In genomic region chr12:89180496-89180895, GRCh38 we compare ENCODE assay signal across 24 cellular contexts.
DNase-seq lines count a peak whose midpoint lies in the region; ATAC-seq, FAIRE-seq and TF ChIP-seq lines count a peak whose summit lies in the region.
"Had no signal": no experiment of that assay in that cellular context is flagged by ENCODE, and none has a peak within 500 bp of the region (broad histone marks: within the 10 kb centered on the region; RNA-seq: fewer than 3 reads in every experiment).

No MANE protein-coding gene starts in this region.

- TF ChIP-seq CTCF in A549 (IDR thresholded peaks at IDR 0.05) (no peak), RWPE2 (IDR thresholded peaks at IDR 0.05; ENCODE audit: poor library complexity, severe bottlenecking) (no peak), esophagus muscularis mucosa (IDR thresholded peaks at IDR 0.05) (no peak)

- peaks cover 61% of the 10 kb centered on the region for H3K4me1 ChIP-seq in A549
- H3K4me1 ChIP-seq in RWPE2 (ENCODE audit: insufficient read depth, poor library complexity, severe bottlenecking): peaks cover 53% of the 10 kb centered on the region
- peaks cover 14 to 26% (median 20%) of the 10 kb centered on the region in 4 donors for H3K4me1 ChIP-seq in esophagus muscularis mucosa
- H3K4me1 ChIP-seq: Caco-2, pancreas had no signal

- TF ChIP-seq EP300 in A549 (IDR thresholded peaks at IDR 0.05): no peak
- TF ChIP-seq EP300 in esophagus muscularis mucosa (IDR thresholded peaks at IDR 0.05): no peak

- H3K36me3 ChIP-seq in RWPE2 (ENCODE audit: low read depth): no peaks in the 10 kb centered on the region
- H3K36me3 ChIP-seq in esophagus muscularis mucosa: no peaks in the 10 kb centered on the region
- H3K36me3 ChIP-seq: pancreas, upper lobe of right lung had no signal

- DNase-seq in activated CD4-positive, CD25-positive, alpha-beta regulatory T cell (lab: John Stamatoyannopoulos, UW): no peak
- DNase-seq in A549 (ENCODE audit: low read depth in 1 of 2, low spot score in 1 of 2): no peak
- DNase-seq in RWPE2 (ENCODE audit: low spot score): no peak
- no peak for DNase-seq in esophagus muscularis mucosa (ENCODE audit: extremely low spot score)
- no peak for DNase-seq in iPS-NIHi11 (ENCODE audit: low spot score)
- DNase-seq in kidney tubule cell (ENCODE audit: low spot score): no peak
- DNase-seq: 8988T; activated CD4-positive, alpha-beta T cell treated with anti-CD3 and anti-CD28 coated beads for 48 hours; Caco-2; cortex of kidney; naive thymus-derived CD8-positive, alpha-beta T cell; NCI-H1048; NCI-H1930; NCI-H2227 treated with DMSO at 0.1 percent for 48 hours; right cardiac atrium; Right ventricle myocardium superior; stimulated activated CD4-positive, alpha-beta T cell treated with anti-CD3 and anti-CD28 coated beads, Interleukin-12 subunit alpha, Interleukin-12 subunit beta, amount 100 ng/mL, for 4 hours; stimulated activated CD4-positive, alpha-beta T cell treated with anti-CD3 and anti-CD28 coated beads, Interleukin-4, amount 100 ng/mL, for 4 hours; upper lobe of right lung had no signal

- no peak for FAIRE-seq in A549 (lab: Jason Lieb, UNC)
- FAIRE-seq: GM12892, GM19239, pancreas had no signal

- CTCF ChIA-PET in A549 (lab: Yijun Ruan, JAX): interaction anchor here (1.3 kb wide), 1 partner anchor 16 kb away, joined by 3 read pairs; no protein-coding TSS in a partner anchor

- intact Hi-C loops in esophagus muscularis mucosa (cut with DNase I): no loop called here

- peak overlapping the region; percentile 67 for H3K4me2 ChIP-seq in A549

- ATAC-seq in activated CD4-positive, CD25-positive, alpha-beta regulatory T cell treated with anti-CD3 and anti-CD28 coated beads, Interleukin-2, amount 50 U/mL, for 24 hours: peak; percentile 33 to 49
- no peak for ATAC-seq in A549
- no peak for ATAC-seq in RWPE2 (ENCODE audit: low read depth)
- ATAC-seq in GM18873 (IDR thresholded peaks at IDR 0.05; ENCODE audit: low FRiP score, unreplicated experiment): no peak
- ATAC-seq: naive thymus-derived CD8-positive, alpha-beta T cell had no signal

- H3K27me3 ChIP-seq in RWPE2 (ENCODE audit: insufficient read depth, poor library complexity, severe bottlenecking): no peaks in the 10 kb centered on the region
- no peaks in the 10 kb centered on the region for H3K27me3 ChIP-seq in esophagus muscularis mucosa
- H3K27me3 ChIP-seq: pancreas, upper lobe of right lung had no signal

- POLR2A ChIA-PET in A549 (lab: Yijun Ruan, JAX): interaction anchor here (0.7 to 1.5 kb wide), 3 partner anchors 20 to 174 kb away, joined by 3 to 13 read pairs (median 3); partner anchors contain the start of gene DUSP6

- TF ChIP-seq POLR2A in A549 (IDR thresholded peaks at IDR 0.05; ENCODE audit: low read length) (no peak), esophagus muscularis mucosa (IDR thresholded peaks at IDR 0.05; ENCODE audit: low read depth) (no peak)

- H3K27ac ChIP-seq in A549 (peak overlapping the region in 1 of 2 experiments; percentile 45; a peak in 3 of 6 replicates), RWPE2 (ENCODE audit: poor library complexity, severe bottlenecking) (peak overlapping the region; percentile 61), esophagus muscularis mucosa (replicated peaks in 1 of 4) (peak overlapping the region in 3 of 4 donors; percentile 7 to 22 (median 15))
- H3K27ac ChIP-seq: pancreas, upper lobe of right lung had no signal

- WGBS in A549 (ENCODE audit: missing lambda C conversion rate): 65% methylated on average over 2 of the region's 2 CpGs
- 66% methylated on average over 2 of the region's 2 CpGs for WGBS in esophagus muscularis mucosa

- H3K4me3 ChIP-seq in A549 (no peak overlapping the region), RWPE2 (ENCODE audit: severe bottlenecking) (no peak overlapping the region), esophagus muscularis mucosa (no peak overlapping the region)
- H3K4me3 ChIP-seq: pancreas, upper lobe of right lung had no signal

- H3K9me3 ChIP-seq in A549 (no peaks in the 10 kb centered on the region), RWPE2 (ENCODE audit: severe bottlenecking) (no peaks in the 10 kb centered on the region), esophagus muscularis mucosa (no peaks in the 10 kb centered on the region)
- H3K9me3 ChIP-seq: Caco-2, pancreas, upper lobe of right lung had no signal

- no peak for TF ChIP-seq RAD21 in A549 (conservative IDR thresholded peaks at IDR 0.05 in 1 of 2, IDR thresholded peaks at IDR 0.05 in 1 of 2)

TF ChIP-seq in A549, 52 proteins besides CTCF, POLR2A, EP300 and RAD21:
- TF ChIP-seq JUN (IDR thresholded peaks at IDR 0.05) (no peak; a peak in 1 of 5 replicates), RNF2 (IDR thresholded peaks at IDR 0.05; ENCODE audit: borderline replicate concordance, low read depth) (no peak), RFX5 (IDR thresholded peaks at IDR 0.05) (no peak), HOXB5 (CRISPR knock-in tag; IDR thresholded peaks at IDR 0.05) (no peak), KDM5A (IDR thresholded peaks at IDR 0.05) (no peak), PBX3 (IDR thresholded peaks at IDR 0.05) (no peak), SMC3 (IDR thresholded peaks at IDR 0.05) (no peak), KDM1A (IDR thresholded peaks at IDR 0.05; ENCODE audit: low read depth) (no peak), TP53 (CRISPR knock-in tag; IDR thresholded peaks at IDR 0.05) (no peak), TFCP2L1 (CRISPR knock-in tag; IDR thresholded peaks at IDR 0.05) (no peak), MAX (IDR thresholded peaks at IDR 0.05) (no peak), BCL3 (IDR thresholded peaks at IDR 0.05) (no peak)
- TF ChIP-seq, protein P1, sequence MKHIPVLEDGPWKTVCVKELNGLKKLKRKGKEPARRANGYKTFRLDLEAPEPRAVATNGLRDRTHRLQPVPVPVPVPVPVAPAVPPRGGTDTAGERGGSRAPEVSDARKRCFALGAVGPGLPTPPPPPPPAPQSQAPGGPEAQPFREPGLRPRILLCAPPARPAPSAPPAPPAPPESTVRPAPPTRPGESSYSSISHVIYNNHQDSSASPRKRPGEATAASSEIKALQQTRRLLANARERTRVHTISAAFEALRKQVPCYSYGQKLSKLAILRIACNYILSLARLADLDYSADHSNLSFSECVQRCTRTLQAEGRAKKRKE (CRISPR knock-in tag; IDR thresholded peaks at IDR 0.05; ENCODE audit: low read depth): no peak
- TF ChIP-seq, protein P2, sequence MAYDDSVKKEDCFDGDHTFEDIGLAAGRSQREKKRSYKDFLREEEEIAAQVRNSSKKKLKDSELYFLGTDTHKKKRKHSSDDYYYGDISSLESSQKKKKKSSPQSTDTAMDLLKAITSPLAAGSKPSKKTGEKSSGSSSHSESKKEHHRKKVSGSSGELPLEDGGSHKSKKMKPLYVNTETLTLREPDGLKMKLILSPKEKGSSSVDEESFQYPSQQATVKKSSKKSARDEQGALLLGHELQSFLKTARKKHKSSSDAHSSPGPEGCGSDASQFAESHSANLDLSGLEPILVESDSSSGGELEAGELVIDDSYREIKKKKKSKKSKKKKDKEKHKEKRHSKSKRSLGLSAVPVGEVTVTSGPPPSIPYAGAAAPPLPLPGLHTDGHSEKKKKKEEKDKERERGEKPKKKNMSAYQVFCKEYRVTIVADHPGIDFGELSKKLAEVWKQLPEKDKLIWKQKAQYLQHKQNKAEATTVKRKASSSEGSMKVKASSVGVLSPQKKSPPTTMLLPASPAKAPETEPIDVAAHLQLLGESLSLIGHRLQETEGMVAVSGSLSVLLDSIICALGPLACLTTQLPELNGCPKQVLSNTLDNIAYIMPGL (CRISPR knock-in tag; IDR thresholded peaks at IDR 0.05; ENCODE audit: borderline replicate concordance): no peak

Comparison
In these comparisons a context has a peak if more than half of its experiments do, and no peak if none do; other contexts are left out.
1. ATAC-seq: peak in activated CD4-positive, CD25-positive, alpha-beta regulatory T cell treated with anti-CD3 and anti-CD28 coated beads, Interleukin-2, amount 50 U/mL, for 24 hours (2 of 2); none in A549 (0 of 2), RWPE2 (single experiment) and GM18873 (single experiment).